In genomic region chr2:177636672-177637071, GRCh38 we compare ENCODE assay signal across 22 cellular contexts.
DNase-seq lines count a peak whose midpoint lies in the region; FAIRE-seq and TF ChIP-seq lines count a peak whose summit lies in the region.
"Had no signal": no experiment of that assay in that cellular context is flagged by ENCODE, and none has a peak within 500 bp of the region (broad histone marks: within the 10 kb centered on the region; RNA-seq: fewer than 3 reads in every experiment).

No MANE protein-coding gene starts in this region.

- H2AFZ ChIP-seq in H1 (ENCODE audit: low read length): no peak overlapping the region
- H2AFZ ChIP-seq: GM23248, PC-9 had no signal

- CTCF ChIA-PET in H1 (lab: Charles Lee; ENCODE audit: partially characterized antibody): interaction anchor here (1.3 kb wide), 1 partner anchor 34 kb away, joined by 3 read pairs; no protein-coding TSS in a partner anchor

- DNase-seq in NCI-H146 (lab: John Stamatoyannopoulos, UW) (peak; percentile 16), NCI-H146 treated with DMSO at 0.1 percent for 48 hours (lab: John Stamatoyannopoulos, UW; ENCODE audit: unreplicated experiment) (no peak), OCI-M1 (lab: John Stamatoyannopoulos, UW) (peak; percentile 36), H1 (ENCODE audit: low read depth in 1 of 2, low spot score in 2 of 2) (no peak), D341Med (ENCODE audit: low spot score) (no peak), kidney (no peak), NCI-H2081 treated with DMSO at 0.1 percent for 48 hours (lab: John Stamatoyannopoulos, UW) (no peak)
- no peak for DNase-seq in activated naive CD4-positive, alpha-beta T cell treated with Interleukin-2 at 50 U/mL for 16 hours
- DNase-seq: CD8-positive, alpha-beta memory T cell; GF-D8; GM23248; HFFc6; Karpas-422; MM.1S; NCI-H1105; NCI-H187; NCI-H446 treated with DMSO at 0.1 percent for 48 hours; NK-92 treated with Interleukin-12 subunit alpha and Interleukin-12 subunit beta, amount 100 ng/mL, for 24 hours; PC-9 had no signal

- H2BK120ac ChIP-seq in H1 (replicated peaks; ENCODE audit: low read depth, low read length): no peak overlapping the region

- peaks cover 0 to 2% (median 0%) of the 10 kb centered on the region in 4 experiments; a peak in 2 of 7 replicates for H3K27me3 ChIP-seq in H1 (replicated peaks in 1 of 4; ENCODE audit: control insufficient read depth in 3 of 4, extremely low read depth in 1 of 4, insufficient read depth in 3 of 4, low read length in 3 of 4)
- H3K27me3 ChIP-seq: BLaER1 treated with 17β-estradiol and CSF1 and Interleukin-3, amounts not matched to agents 10 nM and 100 nM; SJSA1 had no signal

- no peak for TF ChIP-seq EP300 in H1 (IDR thresholded peaks at IDR 0.05; ENCODE audit: borderline replicate concordance in 1 of 2, low read depth in 2 of 2, low read length in 2 of 2)

- peak; percentile 48 to 53 for TF ChIP-seq RAD21 in H1 (IDR thresholded peaks at IDR 0.05 in 1 of 2, conservative IDR thresholded peaks at IDR 0.05 in 1 of 2; ENCODE audit: low read depth in 2 of 2, low read length in 2 of 2)

- H3K9me3 ChIP-seq in H1 (ENCODE audit: insufficient read depth in 2 of 2, low read depth in 1 of 2, low read length in 1 of 2) (no peaks in the 10 kb centered on the region), kidney (ENCODE audit: control insufficient read depth in 1 of 2, low read length in 2 of 2) (no peaks in the 10 kb centered on the region)
- H3K9me3 ChIP-seq: SJSA1 had no signal

- H3K14ac ChIP-seq in H1 (ENCODE audit: insufficient read length): no peak overlapping the region

- no peak overlapping the region for H2BK5ac ChIP-seq in H1 (ENCODE audit: low read depth, low read length)

- WGBS in H1 (ENCODE audit: extremely low coverage in 1 of 2, insufficient coverage in 1 of 2, insufficient read length in 1 of 2, insufficient replicate concordance in 2 of 2, low coverage in 1 of 2, low lambda C conversion rate in 2 of 2, missing lambda C conversion rate in 1 of 2), 2 experiments: 82% methylated on average over 1 of the region's 1 CpG; no CpG with 5 or more reads in 1 of the 2 experiments

- no peak overlapping the region for H3K23ac ChIP-seq in H1 (ENCODE audit: insufficient read length)

- FAIRE-seq in H1 (lab: Jason Lieb, UNC) (no peak), kidney (lab: Jason Lieb, UNC) (no peak)

- no peak for TF ChIP-seq POLR2A in H1 (IDR thresholded peaks at IDR 0.05; ENCODE audit: control extremely low read depth in 1 of 2, low read depth in 2 of 2, low read length in 2 of 2)

- no peak overlapping the region for H4K8ac ChIP-seq in H1 (ENCODE audit: extremely low read depth, insufficient read depth, low read length)

- H2AK5ac ChIP-seq in H1 (ENCODE audit: low read depth, low read length): no peak overlapping the region

- H3K4ac ChIP-seq in H1 (replicated peaks; ENCODE audit: insufficient read length, low read depth, low read length): no peak overlapping the region

- no peak overlapping the region for H2BK12ac ChIP-seq in H1 (ENCODE audit: low read depth, low read length)

- H2BK15ac ChIP-seq in H1 (ENCODE audit: low read length): no peak overlapping the region

- H4K91ac ChIP-seq in H1 (replicated peaks; ENCODE audit: insufficient read length, low read length): no peak overlapping the region

- no peaks in the 10 kb centered on the region for H3K79me1 ChIP-seq in H1 (ENCODE audit: low read depth, low read length)

- H3K4me1 ChIP-seq in H1 (replicated peaks in 1 of 4; ENCODE audit: control insufficient read depth in 3 of 4, insufficient read depth in 4 of 4, low read length in 3 of 4) (peaks cover 0 to 7% (median 2%) of the 10 kb centered on the region in 4 experiments; a peak in 2 of 7 replicates), kidney (ENCODE audit: control insufficient read depth in 1 of 2, insufficient read depth in 1 of 2, low read depth in 1 of 2, low read length in 2 of 2) (peaks cover 5 to 6% of the 10 kb centered on the region in 2 donors)
- H3K4me1 ChIP-seq: SJSA1 had no signal

- H3K4me2 ChIP-seq in H1 (ENCODE audit: insufficient read depth in 1 of 2, low read depth in 2 of 2, low read length in 2 of 2): no peak overlapping the region
- H3K4me2 ChIP-seq: PC-9 had no signal

- H3K18ac ChIP-seq in H1 (ENCODE audit: extremely low read depth, low read length): no peak overlapping the region

- intact Hi-C loops in kidney (cut with DNase I): no loop called here

- no peak overlapping the region for H3K9ac ChIP-seq in H1 (replicated peaks in 1 of 4; ENCODE audit: extremely low read depth in 1 of 4, low read depth in 3 of 4, low read length in 3 of 4)
- no peak overlapping the region for H3K9ac ChIP-seq in kidney (ENCODE audit: low read length in 2 of 2)
- H3K9ac ChIP-seq: BLaER1 treated with 17β-estradiol and CSF1 and Interleukin-3, amounts not matched to agents 10 nM and 100 nM; GM23248 had no signal

- POLR2A ChIA-PET in H1 (lab: Charles Lee; ENCODE audit: partially characterized antibody): no interaction called here

- no peaks in the 10 kb centered on the region for H3K36me3 ChIP-seq in H1 (ENCODE audit: control insufficient read depth in 2 of 4, insufficient read depth in 4 of 4, low read length in 3 of 4)
- no peaks in the 10 kb centered on the region for H3K36me3 ChIP-seq in kidney (ENCODE audit: control insufficient read depth in 1 of 2, insufficient read depth in 2 of 2, low read length in 2 of 2)
- H3K36me3 ChIP-seq: BLaER1 treated with 17β-estradiol and CSF1 and Interleukin-3, amounts not matched to agents 10 nM and 100 nM; SJSA1 had no signal

- H4K5ac ChIP-seq in H1 (ENCODE audit: insufficient read length, low read depth, low read length): no peak overlapping the region

- no peak overlapping the region for H3K56ac ChIP-seq in H1 (replicated peaks; ENCODE audit: insufficient read length, low read depth, low read length)

- TF ChIP-seq CTCF in H1 (IDR thresholded peaks at IDR 0.05; ENCODE audit: control extremely low read depth in 1 of 3, insufficient read depth in 1 of 3, low read depth in 1 of 3, low read length in 3 of 3) (no peak), kidney (IDR thresholded peaks at IDR 0.05; ENCODE audit: borderline replicate concordance, extremely low read depth, insufficient read depth) (no peak)

- no peaks in the 10 kb centered on the region for H3K23me2 ChIP-seq in H1 (ENCODE audit: low read depth, low read length)

- no peaks in the 10 kb centered on the region for H3K79me2 ChIP-seq in H1 (ENCODE audit: control insufficient read depth in 1 of 2, insufficient read depth in 2 of 2, low read length in 2 of 2)

- H4K20me1 ChIP-seq in H1 (replicated peaks in 1 of 2; ENCODE audit: control insufficient read depth in 1 of 2, insufficient read depth in 2 of 2, low read length in 2 of 2): no peaks in the 10 kb centered on the region
- H4K20me1 ChIP-seq: BLaER1 treated with 17β-estradiol and CSF1 and Interleukin-3, amounts not matched to agents 10 nM and 100 nM had no signal

- H3K4me3 ChIP-seq in H1 (ENCODE audit: extremely low read depth in 1 of 4, insufficient read depth in 2 of 4, low read depth in 3 of 4, low read length in 4 of 4): no peak overlapping the region
- no peak overlapping the region for H3K4me3 ChIP-seq in kidney (ENCODE audit: low read length in 2 of 2)
- H3K4me3 ChIP-seq: BLaER1 treated with 17β-estradiol and CSF1 and Interleukin-3, amounts not matched to agents 10 nM and 100 nM; GM23248; PC-9; SJSA1 had no signal

- no peak overlapping the region for H2BK20ac ChIP-seq in H1 (ENCODE audit: low read length)

- H3K27ac ChIP-seq in H1 (ENCODE audit: low read depth, low read length) (no peak overlapping the region), kidney (ENCODE audit: low read depth in 2 of 2, low read length in 2 of 2) (no peak overlapping the region)
- H3K27ac ChIP-seq: 22Rv1; BLaER1 treated with 17β-estradiol and CSF1 and Interleukin-3, amounts not matched to agents 10 nM and 100 nM; GM23248; PC-9; SJSA1 had no signal

TF ChIP-seq in H1, 55 proteins besides CTCF, POLR2A, EP300 and RAD21:
- TF ChIP-seq ATF3 (IDR thresholded peaks at IDR 0.05; ENCODE audit: insufficient read depth, low read depth, low read length): no peak

Comparison
In these comparisons a context has a peak if more than half of its experiments do, and no peak if none do; other contexts are left out.
1. DNase-seq: peak in NCI-H146 (single experiment) and OCI-M1 (single experiment); none in NCI-H146 treated with DMSO at 0.1 percent for 48 hours (single experiment), H1 (0 of 2), activated naive CD4-positive, alpha-beta T cell treated with Interleukin-2 at 50 U/mL for 16 hours (single experiment), D341Med (single experiment), kidney (single experiment) and NCI-H2081 treated with DMSO at 0.1 percent for 48 hours (single experiment).